ENCODE assay signal across 36 cellular contexts in genomic region chr9:135780086-135780485, GRCh38.
"Had no signal": no experiment of that assay in that cellular context is flagged by ENCODE, and none has a peak within 500 bp of the region (broad histone marks: within the 10 kb centered on the region; RNA-seq: fewer than 3 reads in every experiment).

No MANE protein-coding gene starts in this region.

- H3K4me1 Mint-ChIP-seq: activated CD4-positive, alpha-beta memory T cell treated with anti-CD3 and anti-CD28 coated beads, Interleukin-2, amount 10 ng/mL, durations not matched to agents 7 days and 5 days; activated CD4-positive, alpha-beta T cell treated with anti-CD3 and anti-CD28 coated beads for 36 hours; activated CD4-positive, alpha-beta T cell treated with anti-CD3 and anti-CD28 coated beads, Interleukin-2, amount 10 ng/mL, durations not matched to agents 7 days and 5 days; activated CD8-positive, alpha-beta memory T cell treated with anti-CD3 and anti-CD28 coated beads, Interleukin-2, amount 10 ng/mL, durations not matched to agents 7 days and 5 days; activated naive CD4-positive, alpha-beta T cell treated with anti-CD3 and anti-CD28 coated beads, Interleukin-2, amount 10 ng/mL, durations not matched to agents 7 days and 5 days; activated naive CD4-positive, alpha-beta T cell treated with anti-CD3 and anti-CD28 coated beads, Interleukin-2, amount 50 U/mL, for 24 hours; activated naive CD8-positive, alpha-beta T cell treated with anti-CD3 and anti-CD28 coated beads, Interleukin-2, amount 10 ng/mL, durations not matched to agents 7 days and 5 days; activated naive CD8-positive, alpha-beta T cell treated with anti-CD3 and anti-CD28 coated beads, Interleukin-2, amount 50 U/mL, for 24 hours had no signal

- H3K36me3 ChIP-seq: ascending aorta, brain microvascular endothelial cell, breast epithelium had no signal

- H3K27me3 Mint-ChIP-seq: activated CD4-positive, alpha-beta memory T cell treated with anti-CD3 and anti-CD28 coated beads, Interleukin-2, amount 10 ng/mL, durations not matched to agents 7 days and 5 days; activated CD4-positive, alpha-beta T cell treated with anti-CD3 and anti-CD28 coated beads for 36 hours; activated CD4-positive, alpha-beta T cell treated with anti-CD3 and anti-CD28 coated beads, Interleukin-2, amount 10 ng/mL, durations not matched to agents 7 days and 5 days; activated CD8-positive, alpha-beta memory T cell treated with anti-CD3 and anti-CD28 coated beads, Interleukin-2, amount 10 ng/mL, durations not matched to agents 7 days and 5 days; activated naive CD4-positive, alpha-beta T cell treated with anti-CD3 and anti-CD28 coated beads, Interleukin-2, amount 10 ng/mL, durations not matched to agents 7 days and 5 days; activated naive CD4-positive, alpha-beta T cell treated with anti-CD3 and anti-CD28 coated beads, Interleukin-2, amount 50 U/mL, for 24 hours; activated naive CD8-positive, alpha-beta T cell; activated naive CD8-positive, alpha-beta T cell treated with anti-CD3 and anti-CD28 coated beads, Interleukin-2, amount 10 ng/mL, durations not matched to agents 7 days and 5 days; activated T-cell treated with anti-CD3 and anti-CD28 coated beads, Interleukin-2, amount 50 U/mL, for 24 hours had no signal

- H3K4me1 ChIP-seq: ascending aorta, breast epithelium had no signal

- H3K36me3 Mint-ChIP-seq: activated CD8-positive, alpha-beta memory T cell treated with anti-CD3 and anti-CD28 coated beads, Interleukin-2, amount 10 ng/mL, durations not matched to agents 7 days and 5 days; activated naive CD4-positive, alpha-beta T cell treated with anti-CD3 and anti-CD28 coated beads, Interleukin-2, amount 10 ng/mL, durations not matched to agents 7 days and 5 days; activated naive CD4-positive, alpha-beta T cell treated with anti-CD3 and anti-CD28 coated beads, Interleukin-2, amount 50 U/mL, for 24 hours; activated naive CD8-positive, alpha-beta T cell; activated naive CD8-positive, alpha-beta T cell treated with anti-CD3 and anti-CD28 coated beads, Interleukin-2, amount 10 ng/mL, durations not matched to agents 7 days and 5 days had no signal

- H3K27ac Mint-ChIP-seq: activated CD4-positive, alpha-beta memory T cell treated with anti-CD3 and anti-CD28 coated beads, Interleukin-2, amount 10 ng/mL, durations not matched to agents 7 days and 5 days; activated CD4-positive, alpha-beta T cell treated with anti-CD3 and anti-CD28 coated beads for 36 hours; activated CD4-positive, alpha-beta T cell treated with anti-CD3 and anti-CD28 coated beads, Interleukin-2, amount 10 ng/mL, durations not matched to agents 7 days and 5 days; activated CD8-positive, alpha-beta memory T cell treated with anti-CD3 and anti-CD28 coated beads, Interleukin-2, amount 10 ng/mL, durations not matched to agents 7 days and 5 days; activated CD8-positive, alpha-beta T cell treated with anti-CD3 and anti-CD28 coated beads, Interleukin-2, amount 10 ng/mL, durations not matched to agents 7 days and 5 days; activated naive CD4-positive, alpha-beta T cell treated with anti-CD3 and anti-CD28 coated beads, Interleukin-2, amount 10 ng/mL, durations not matched to agents 7 days and 5 days; activated naive CD4-positive, alpha-beta T cell treated with anti-CD3 and anti-CD28 coated beads, Interleukin-2, amount 50 U/mL, for 24 hours; activated naive CD8-positive, alpha-beta T cell; activated naive CD8-positive, alpha-beta T cell treated with anti-CD3 and anti-CD28 coated beads, Interleukin-2, amount 10 ng/mL, durations not matched to agents 7 days and 5 days; activated naive CD8-positive, alpha-beta T cell treated with anti-CD3 and anti-CD28 coated beads, Interleukin-2, amount 50 U/mL, for 24 hours; activated T-cell treated with anti-CD3 and anti-CD28 coated beads, Interleukin-2, amount 50 U/mL, for 24 hours; activated T-helper 2 cell treated with anti-CD3 and anti-CD28 coated beads, Interferon-gamma antibody, Interleukin-2, Interleukin-4, amounts not matched to agents 10 μg/mL and 5 μg/mL and 100 μg/mL, durations not matched to agents 14 hours and 24 hours and 36 hours; T-helper 1 cell treated with Interleukin-12 subunit alpha and Interleukin-12 subunit beta and Interleukin-4 antibody, amounts not matched to agents 30 μg/mL and 1 μg/mL, for 36 hours; T-helper 2 cell treated with Interferon-gamma antibody and Interleukin-4, amounts not matched to agents 5 μg/mL and 100 μg/mL, for 36 hours had no signal

- FAIRE-seq: TTC549 had no signal

- H3K27ac ChIP-seq: ascending aorta, brain microvascular endothelial cell, breast epithelium, VCaP had no signal

- H3K9me3 ChIP-seq: ascending aorta, breast epithelium had no signal

- DNase-seq: activated CD4-positive, alpha-beta memory T cell treated with anti-CD3 and anti-CD28 coated beads, Interleukin-2, amount 10 ng/mL, durations not matched to agents 7 days and 5 days; activated CD4-positive, alpha-beta T cell treated with anti-CD3 and anti-CD28 coated beads for 1 hour; activated CD4-positive, alpha-beta T cell treated with anti-CD3 and anti-CD28 coated beads for 36 hours; activated CD4-positive, alpha-beta T cell treated with anti-CD3 and anti-CD28 coated beads for 48 hours; activated CD4-positive, alpha-beta T cell treated with anti-CD3 and anti-CD28 coated beads, Interleukin-2, amount 10 ng/mL, durations not matched to agents 7 days and 5 days; activated CD4-positive, alpha-beta T cell treated with anti-CD3 and anti-CD28 coated beads, Interleukin-2, amount 50 U/mL, for 48 hours; activated CD4-positive, CD25-positive, alpha-beta regulatory T cell; activated CD8-positive, alpha-beta memory T cell treated with anti-CD3 and anti-CD28 coated beads for 24 hours; activated CD8-positive, alpha-beta memory T cell treated with anti-CD3 and anti-CD28 coated beads, Interleukin-2, amount 10 ng/mL, durations not matched to agents 7 days and 5 days; activated CD8-positive, alpha-beta memory T cell treated with anti-CD3 and anti-CD28 coated beads, Interleukin-2, amount 50 U/mL, for 48 hours; activated CD8-positive, alpha-beta T cell treated with anti-CD3 and anti-CD28 coated beads, Interleukin-2, amount 10 ng/mL, durations not matched to agents 7 days and 5 days; activated effector memory CD4-positive, alpha-beta T cell treated with Interleukin-2 at 50 U/mL for 16 hours; activated gamma-delta T cell; activated naive CD4-positive, alpha-beta T cell treated with anti-CD3 and anti-CD28 coated beads, Interleukin-2, amount 10 ng/mL, durations not matched to agents 7 days and 5 days; activated naive CD4-positive, alpha-beta T cell treated with Interleukin-2 at 50 U/mL for 16 hours; activated naive CD8-positive, alpha-beta T cell treated with anti-CD3 and anti-CD28 coated beads, Interleukin-2, amount 10 ng/mL, durations not matched to agents 7 days and 5 days; activated naive CD8-positive, alpha-beta T cell treated with anti-CD3 and anti-CD28 coated beads, Interleukin-2, amount 50 U/mL, for 24 hours; activated T-cell treated with anti-CD3 and anti-CD28 coated beads, Interleukin-2, amount 50 U/mL, for 24 hours; activated T-cell treated with anti-CD3 and anti-CD28 coated beads, Interleukin-2, amount 50 U/mL, for 48 hours; amygdala; anterior cingulate cortex; brain microvascular endothelial cell; central memory CD4-positive, alpha-beta T cell; T-helper 1 cell; T-helper 2 cell; T-helper 9 cell had no signal

- ATAC-seq: activated CD4-positive, alpha-beta T cell treated with anti-CD3 and anti-CD28 coated beads for 36 hours; activated CD4-positive, CD25-positive, alpha-beta regulatory T cell treated with anti-CD3 and anti-CD28 coated beads, Interleukin-2, amount 50 U/mL, for 24 hours; activated CD8-positive, alpha-beta memory T cell treated with anti-CD3 and anti-CD28 coated beads, Interleukin-2, amount 10 ng/mL, durations not matched to agents 7 days and 5 days; activated CD8-positive, alpha-beta T cell treated with anti-CD3 and anti-CD28 coated beads, Interleukin-2, amount 10 ng/mL, durations not matched to agents 7 days and 5 days; activated naive CD8-positive, alpha-beta T cell treated with anti-CD3 and anti-CD28 coated beads, Interleukin-2, amount 50 U/mL, for 24 hours had no signal

- H3K9me3 Mint-ChIP-seq: activated CD4-positive, alpha-beta memory T cell treated with anti-CD3 and anti-CD28 coated beads, Interleukin-2, amount 10 ng/mL, durations not matched to agents 7 days and 5 days; activated CD4-positive, alpha-beta T cell treated with anti-CD3 and anti-CD28 coated beads, Interleukin-2, amount 10 ng/mL, durations not matched to agents 7 days and 5 days; activated naive CD4-positive, alpha-beta T cell treated with anti-CD3 and anti-CD28 coated beads, Interleukin-2, amount 10 ng/mL, durations not matched to agents 7 days and 5 days; activated naive CD4-positive, alpha-beta T cell treated with anti-CD3 and anti-CD28 coated beads, Interleukin-2, amount 50 U/mL, for 24 hours; activated naive CD8-positive, alpha-beta T cell treated with anti-CD3 and anti-CD28 coated beads, Interleukin-2, amount 10 ng/mL, durations not matched to agents 7 days and 5 days; activated naive CD8-positive, alpha-beta T cell treated with anti-CD3 and anti-CD28 coated beads, Interleukin-2, amount 50 U/mL, for 24 hours; activated T-cell treated with anti-CD3 and anti-CD28 coated beads, Interleukin-2, amount 50 U/mL, for 24 hours; activated T-helper 2 cell treated with anti-CD3 and anti-CD28 coated beads, Interferon-gamma antibody, Interleukin-2, Interleukin-4, amounts not matched to agents 10 μg/mL and 5 μg/mL and 100 μg/mL, durations not matched to agents 14 hours and 24 hours and 36 hours; T-helper 1 cell treated with Interleukin-12 subunit alpha and Interleukin-12 subunit beta and Interleukin-4 antibody, amounts not matched to agents 30 μg/mL and 1 μg/mL, for 36 hours; T-helper 2 cell treated with Interferon-gamma antibody and Interleukin-4, amounts not matched to agents 5 μg/mL and 100 μg/mL, for 36 hours had no signal

- H3K4me3 ChIP-seq: ascending aorta, breast epithelium had no signal

- H3K4me3 Mint-ChIP-seq: activated CD4-positive, alpha-beta memory T cell treated with anti-CD3 and anti-CD28 coated beads, Interleukin-2, amount 10 ng/mL, durations not matched to agents 7 days and 5 days; activated CD4-positive, alpha-beta T cell treated with anti-CD3 and anti-CD28 coated beads for 36 hours; activated CD4-positive, alpha-beta T cell treated with anti-CD3 and anti-CD28 coated beads, Interleukin-2, amount 10 ng/mL, durations not matched to agents 7 days and 5 days; activated CD8-positive, alpha-beta memory T cell treated with anti-CD3 and anti-CD28 coated beads, Interleukin-2, amount 10 ng/mL, durations not matched to agents 7 days and 5 days; activated CD8-positive, alpha-beta T cell treated with anti-CD3 and anti-CD28 coated beads, Interleukin-2, amount 10 ng/mL, durations not matched to agents 7 days and 5 days; activated naive CD4-positive, alpha-beta T cell treated with anti-CD3 and anti-CD28 coated beads, Interleukin-2, amount 10 ng/mL, durations not matched to agents 7 days and 5 days; activated naive CD4-positive, alpha-beta T cell treated with anti-CD3 and anti-CD28 coated beads, Interleukin-2, amount 50 U/mL, for 24 hours; activated naive CD8-positive, alpha-beta T cell; activated naive CD8-positive, alpha-beta T cell treated with anti-CD3 and anti-CD28 coated beads, Interleukin-2, amount 10 ng/mL, durations not matched to agents 7 days and 5 days; activated naive CD8-positive, alpha-beta T cell treated with anti-CD3 and anti-CD28 coated beads, Interleukin-2, amount 50 U/mL, for 24 hours; activated T-cell treated with anti-CD3 and anti-CD28 coated beads, Interleukin-2, amount 50 U/mL, for 24 hours; T-helper 1 cell treated with Interleukin-12 subunit alpha and Interleukin-12 subunit beta and Interleukin-4 antibody, amounts not matched to agents 30 μg/mL and 1 μg/mL, for 36 hours; T-helper 2 cell treated with Interferon-gamma antibody and Interleukin-4, amounts not matched to agents 5 μg/mL and 100 μg/mL, for 36 hours had no signal

- H3K27me3 ChIP-seq: ascending aorta, brain microvascular endothelial cell had no signal
